ENCODE assay signal across 1 cellular context in the genomic region with DNA sequence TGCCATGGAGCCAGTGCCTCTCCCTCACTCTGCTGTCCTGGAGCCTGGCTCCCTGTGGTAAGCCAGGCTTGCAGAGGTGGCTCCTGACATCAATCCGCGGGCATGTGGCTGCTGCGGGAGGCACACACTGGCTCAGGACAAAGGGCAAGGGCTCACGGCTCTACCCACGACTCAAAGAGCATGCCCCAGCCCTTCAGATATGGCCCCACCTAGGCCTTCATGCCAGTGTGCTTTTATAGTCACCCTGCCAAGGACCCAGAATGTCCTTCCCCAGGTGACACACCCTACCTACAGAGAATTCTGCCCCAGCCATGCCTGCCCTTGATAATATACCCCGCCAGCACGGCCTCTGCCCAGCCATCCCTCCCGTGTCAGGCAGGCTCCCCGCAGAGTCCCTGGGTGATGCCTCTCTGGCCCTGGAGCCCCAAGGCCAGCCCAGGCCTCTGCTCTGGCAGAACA.
TF ChIP-seq lines count a peak whose summit lies in the region.

No MANE protein-coding gene starts in this region.

TF ChIP-seq in GM12878, 131 proteins besides CTCF, POLR2A, EP300 and RAD21:
- TF ChIP-seq POLR2AphosphoS2 (IDR thresholded peaks at IDR 0.05; ENCODE audit: low read depth, low read length) (no peak), NKRF (conservative IDR thresholded peaks at IDR 0.05) (no peak), BACH1 (IDR thresholded peaks at IDR 0.05; ENCODE audit: borderline replicate concordance) (peak; percentile 4; the same call in 1 of the 2 replicates), MEF2B (IDR thresholded peaks at IDR 0.05; ENCODE audit: partially characterized antibody, poor library complexity, severe bottlenecking) (no peak), BCL11A (IDR thresholded peaks at IDR 0.05; ENCODE audit: low read depth, low read length) (no peak), SMARCA5 (IDR thresholded peaks at IDR 0.05) (no peak), JUND (IDR thresholded peaks at IDR 0.05; ENCODE audit: low read depth, low read length) (no peak), E2F4 (IDR thresholded peaks at IDR 0.05; ENCODE audit: low read depth, low read length) (no peak), BMI1 (IDR thresholded peaks at IDR 0.05; ENCODE audit: borderline replicate concordance) (no peak), MEF2A (IDR thresholded peaks at IDR 0.05; ENCODE audit: insufficient read depth, low read depth, low read length) (no peak), SMC3 (IDR thresholded peaks at IDR 0.05; ENCODE audit: borderline replicate concordance, low read length) (no peak), EED (IDR thresholded peaks at IDR 0.05; ENCODE audit: low read depth) (no peak), TCF12 (IDR thresholded peaks at IDR 0.05; ENCODE audit: low read depth, low read length) (no peak), TAF1 (IDR thresholded peaks at IDR 0.05; ENCODE audit: borderline replicate concordance, low read depth, low read length) (no peak), HDGF (IDR thresholded peaks at IDR 0.05) (0 out of 2 replicates have a peak, but pooled peaks have one; percentile 58)
- TF ChIP-seq, protein P1, sequence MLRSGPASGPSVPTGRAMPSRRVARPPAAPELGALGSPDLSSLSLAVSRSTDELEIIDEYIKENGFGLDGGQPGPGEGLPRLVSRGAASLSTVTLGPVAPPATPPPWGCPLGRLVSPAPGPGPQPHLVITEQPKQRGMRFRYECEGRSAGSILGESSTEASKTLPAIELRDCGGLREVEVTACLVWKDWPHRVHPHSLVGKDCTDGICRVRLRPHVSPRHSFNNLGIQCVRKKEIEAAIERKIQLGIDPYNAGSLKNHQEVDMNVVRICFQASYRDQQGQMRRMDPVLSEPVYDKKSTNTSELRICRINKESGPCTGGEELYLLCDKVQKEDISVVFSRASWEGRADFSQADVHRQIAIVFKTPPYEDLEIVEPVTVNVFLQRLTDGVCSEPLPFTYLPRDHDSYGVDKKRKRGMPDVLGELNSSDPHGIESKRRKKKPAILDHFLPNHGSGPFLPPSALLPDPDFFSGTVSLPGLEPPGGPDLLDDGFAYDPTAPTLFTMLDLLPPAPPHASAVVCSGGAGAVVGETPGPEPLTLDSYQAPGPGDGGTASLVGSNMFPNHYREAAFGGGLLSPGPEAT (IDR thresholded peaks at IDR 0.05; ENCODE audit: low read depth) = no peak
